Comparison of ENCODE assay signal across 2 cellular contexts in genomic region chr3:109131276-109131675, GRCh38.
TF ChIP-seq lines count a peak whose summit lies in the region.

No MANE protein-coding gene starts in this region.

TF ChIP-seq in IMR-90, 13 proteins besides CTCF, POLR2A, EP300 and RAD21:
- TF ChIP-seq RCOR1 (IDR thresholded peaks at IDR 0.05; ENCODE audit: insufficient replicate concordance, low read length) = no peak
- TF ChIP-seq RFX5 (IDR thresholded peaks at IDR 0.05; ENCODE audit: low read depth, low read length) = no peak
- TF ChIP-seq ELK1 (IDR thresholded peaks at IDR 0.05; ENCODE audit: borderline replicate concordance, low read depth, low read length) = no peak
- TF ChIP-seq BHLHE40 (IDR thresholded peaks at IDR 0.05; ENCODE audit: low read depth, low read length) = no peak
- no peak for TF ChIP-seq FOS (IDR thresholded peaks at IDR 0.05; ENCODE audit: low read depth, low read length)
- TF ChIP-seq SMC3 (IDR thresholded peaks at IDR 0.05; ENCODE audit: low read depth, low read length) = no peak
- TF ChIP-seq MXI1 (IDR thresholded peaks at IDR 0.05; ENCODE audit: borderline replicate concordance, low read depth, low read length) = no peak
- no peak for TF ChIP-seq MAZ (IDR thresholded peaks at IDR 0.05; ENCODE audit: borderline replicate concordance, low read depth, low read length)
- no peak for TF ChIP-seq USF2 (IDR thresholded peaks at IDR 0.05; ENCODE audit: low read depth, low read length)
TF ChIP-seq in IMR-90: peak in this region for 0.

TF ChIP-seq in neural cell, 6 proteins besides CTCF, POLR2A, EP300 and RAD21:
- TF ChIP-seq POLR2AphosphoS5 (IDR thresholded peaks at IDR 0.05) (no peak), REST (IDR thresholded peaks at IDR 0.05; ENCODE audit: borderline replicate concordance) (no peak), TAF1 (IDR thresholded peaks at IDR 0.05; ENCODE audit: low read depth) (no peak), MXI1 (conservative IDR thresholded peaks at IDR 0.05; ENCODE audit: poor library complexity, severe bottlenecking) (no peak), EZH2 (IDR thresholded peaks at IDR 0.05; ENCODE audit: borderline replicate concordance, insufficient read depth, low read length, poor library complexity, severe bottlenecking) (no peak), SMC3 (conservative IDR thresholded peaks at IDR 0.05; ENCODE audit: poor library complexity) (no peak)
